24 cellular contexts compared by ENCODE assay signal in genomic region chr5:5788793-5789192, GRCh38.
"Had no signal": no experiment of that assay in that cellular context is flagged by ENCODE, and none has a peak within 500 bp of the region (broad histone marks: within the 10 kb centered on the region; RNA-seq: fewer than 3 reads in every experiment).

No MANE protein-coding gene starts in this region.

- H3K4me3 ChIP-seq: cardiac muscle cell had no signal

- ATAC-seq: activated CD4-positive, CD25-positive, alpha-beta regulatory T cell treated with anti-CD3 and anti-CD28 coated beads, Interleukin-2, amount 50 U/mL, for 24 hours; activated CD8-positive, alpha-beta T cell treated with anti-CD3 and anti-CD28 coated beads for 36 hours; activated T-cell treated with anti-CD3 and anti-CD28 coated beads, Interleukin-2, amount 50 U/mL, for 72 hours; T-cell had no signal

- H3K27ac Mint-ChIP-seq: activated CD8-positive, alpha-beta T cell treated with anti-CD3 and anti-CD28 coated beads for 36 hours; activated naive CD4-positive, alpha-beta T cell treated with anti-CD3 and anti-CD28 coated beads, Interleukin-2, amount 10 ng/mL, durations not matched to agents 7 days and 5 days; activated naive CD8-positive, alpha-beta T cell treated with anti-CD3 and anti-CD28 coated beads for 36 hours; activated T-cell treated with anti-CD3 and anti-CD28 coated beads, Interleukin-2, amount 50 U/mL, for 72 hours; activated T-helper 2 cell treated with anti-CD3 and anti-CD28 coated beads, Interferon-gamma antibody, Interleukin-2, Interleukin-4, amounts not matched to agents 10 μg/mL and 5 μg/mL and 100 μg/mL, durations not matched to agents 14 hours and 24 hours and 36 hours; T-cell had no signal

- H3K27ac ChIP-seq: brain microvascular endothelial cell, cardiac muscle cell, WERI-Rb-1 had no signal

- H3K27me3 ChIP-seq: brain microvascular endothelial cell, cardiac muscle cell had no signal

- DNase-seq: activated CD4-positive, alpha-beta T cell treated with anti-CD3 and anti-CD28 coated beads for 4 hours; activated CD8-positive, alpha-beta memory T cell treated with anti-CD3 and anti-CD28 coated beads, Interleukin-2, amount 50 U/mL, for 4 hours; activated CD8-positive, alpha-beta T cell treated with anti-CD3 and anti-CD28 coated beads for 36 hours; activated gamma-delta T cell treated with Interleukin-2 at 50 U/mL for 16 hours; activated naive CD4-positive, alpha-beta T cell treated with anti-CD3 and anti-CD28 coated beads, Interleukin-2, amount 10 ng/mL, durations not matched to agents 7 days and 5 days; activated naive CD8-positive, alpha-beta T cell treated with anti-CD3 and anti-CD28 coated beads for 36 hours; activated T-cell treated with anti-CD3 and anti-CD28 coated beads, Interleukin-2, amount 50 U/mL, for 72 hours; brain microvascular endothelial cell; cerebellar nuclear complex; KG1; NCI-H1048; NCI-H146; NCI-H187 treated with DMSO at 0.1 percent for 48 hours; NCI-H2171; NCI-H226; NCI-H526; NCI-H774; SIG-M5; T-cell; T-helper 2 cell; WERI-Rb-1 had no signal

- H3K27me3 Mint-ChIP-seq: activated naive CD4-positive, alpha-beta T cell treated with anti-CD3 and anti-CD28 coated beads, Interleukin-2, amount 10 ng/mL, durations not matched to agents 7 days and 5 days had no signal

- H3K4me3 Mint-ChIP-seq: activated CD8-positive, alpha-beta T cell treated with anti-CD3 and anti-CD28 coated beads for 36 hours; activated naive CD4-positive, alpha-beta T cell treated with anti-CD3 and anti-CD28 coated beads, Interleukin-2, amount 10 ng/mL, durations not matched to agents 7 days and 5 days; activated naive CD8-positive, alpha-beta T cell treated with anti-CD3 and anti-CD28 coated beads for 36 hours; activated T-cell treated with anti-CD3 and anti-CD28 coated beads, Interleukin-2, amount 50 U/mL, for 72 hours; T-cell had no signal

- H3K36me3 ChIP-seq: brain microvascular endothelial cell, cardiac muscle cell, WERI-Rb-1 had no signal

- H3K4me1 Mint-ChIP-seq: activated naive CD4-positive, alpha-beta T cell treated with anti-CD3 and anti-CD28 coated beads, Interleukin-2, amount 10 ng/mL, durations not matched to agents 7 days and 5 days; activated naive CD8-positive, alpha-beta T cell treated with anti-CD3 and anti-CD28 coated beads for 36 hours; T-cell had no signal

- H3K36me3 Mint-ChIP-seq: activated naive CD4-positive, alpha-beta T cell treated with anti-CD3 and anti-CD28 coated beads, Interleukin-2, amount 10 ng/mL, durations not matched to agents 7 days and 5 days; activated naive CD8-positive, alpha-beta T cell treated with anti-CD3 and anti-CD28 coated beads for 36 hours; T-cell had no signal
